Comparison of ENCODE assay signal across 28 cellular contexts in genomic region chr16:86525696-86526095, GRCh38. TPM values are rescaled to one million over a fixed set of nuclear protein-coding genes. Genes with fewer than 3 reads are reported as not detected.
"Had no signal": no experiment of that assay in that cellular context is flagged by ENCODE, and none has a peak within 500 bp of the region (broad histone marks: within the 10 kb centered on the region; RNA-seq: fewer than 3 reads in every experiment).

No MANE protein-coding gene starts in this region.

- ATAC-seq: heart right ventricle; left cardiac atrium; left lobe of liver; lower lobe of right lung; natural killer cell treated with Interleukin-12 subunit alpha and Interleukin-12 subunit beta and Interleukin-15 and Interleukin-18, amount 100 ng/mL, for 72 hours; right cardiac atrium; sciatic nerve; stimulated activated naive B cell treated with anti-CD40 and anti-IgM and Interleukin-4, amounts not matched to agents 10 μg/mL and 1 μg/mL and 100 μg/mL, for 72 hours; stimulated activated naive CD8-positive, alpha-beta T cell treated with anti-CD3 and anti-CD28 coated beads, Interleukin-15, Interleukin-2, amounts not matched to agents 100 U/mL and 50 U/mL, for 24 hours had no signal

- H3K36me3 ChIP-seq: lower lobe of right lung, ovary, prostate gland, thyroid gland, transverse colon, uterus had no signal

- H3K9me3 ChIP-seq: heart right ventricle, lower lobe of right lung, ovary, prostate gland, stomach, testis, thyroid gland, transverse colon, upper lobe of left lung, uterus had no signal

- H3K4me1 ChIP-seq: prostate gland, testis, thyroid gland, upper lobe of left lung, uterus had no signal

- H3K4me3 ChIP-seq: heart right ventricle, hepatocyte, lower lobe of right lung, ovary, prostate gland, stomach, testis, thyroid gland, transverse colon, upper lobe of left lung, uterus had no signal

- H3K27ac ChIP-seq: heart right ventricle, hepatocyte, lower lobe of right lung, ovary, prostate gland, stomach, testis, thyroid gland, transverse colon, upper lobe of left lung, uterus had no signal

- H3K27me3 ChIP-seq: ovary, testis, thyroid gland, transverse colon, upper lobe of left lung had no signal

- DNase-seq: heart right ventricle; islet precursor cell; kidney glomerular epithelial cell; left cardiac atrium; lower lobe of right lung; mammary epithelial cell; mesenchymal stem cell; naive B cell; retina; small intestine; stimulated activated CD4-positive, alpha-beta T cell treated with anti-CD3 and anti-CD28 coated beads, Interleukin-2, amount 100 ng/mL, for 24 hours; stimulated activated CD4-positive, alpha-beta T cell treated with anti-CD3 and anti-CD28 coated beads, Interleukin-4, amount 100 ng/mL, for 1 hour; stimulated activated naive B cell treated with anti-CD40 and anti-IgM and Interleukin-4, amounts not matched to agents 10 μg/mL and 1 μg/mL and 100 μg/mL, for 72 hours; stimulated activated naive CD8-positive, alpha-beta T cell treated with anti-CD3 and anti-CD28 coated beads, Interleukin-15, Interleukin-2, amounts not matched to agents 100 U/mL and 50 U/mL, for 24 hours; stomach; testis; thyroid gland; transverse colon; upper lobe of left lung; uterus had no signal

RNA-seq across cellular contexts. Expression of gene FOXF1, which starts 15.4 kb away (rescaled TPM):
- total RNA-seq: mammary epithelial cell; natural killer cell treated with Interleukin-12 subunit alpha and Interleukin-12 subunit beta and Interleukin-15 and Interleukin-18, amount 100 ng/mL, for 72 hours had no signal

RNA-seq across cellular contexts. Expression of gene FOXC2, which starts 40.9 kb away (rescaled TPM):
- total RNA-seq: hepatocyte; mononuclear cell; natural killer cell treated with Interleukin-12 subunit alpha and Interleukin-12 subunit beta and Interleukin-15 and Interleukin-18, amount 100 ng/mL, for 72 hours had no signal

RNA-seq across cellular contexts. Expression of gene FOXL1, which starts 52.7 kb away (rescaled TPM):
- total RNA-seq: mononuclear cell; natural killer cell treated with Interleukin-12 subunit alpha and Interleukin-12 subunit beta and Interleukin-15 and Interleukin-18, amount 100 ng/mL, for 72 hours had no signal
